In the genomic region with DNA sequence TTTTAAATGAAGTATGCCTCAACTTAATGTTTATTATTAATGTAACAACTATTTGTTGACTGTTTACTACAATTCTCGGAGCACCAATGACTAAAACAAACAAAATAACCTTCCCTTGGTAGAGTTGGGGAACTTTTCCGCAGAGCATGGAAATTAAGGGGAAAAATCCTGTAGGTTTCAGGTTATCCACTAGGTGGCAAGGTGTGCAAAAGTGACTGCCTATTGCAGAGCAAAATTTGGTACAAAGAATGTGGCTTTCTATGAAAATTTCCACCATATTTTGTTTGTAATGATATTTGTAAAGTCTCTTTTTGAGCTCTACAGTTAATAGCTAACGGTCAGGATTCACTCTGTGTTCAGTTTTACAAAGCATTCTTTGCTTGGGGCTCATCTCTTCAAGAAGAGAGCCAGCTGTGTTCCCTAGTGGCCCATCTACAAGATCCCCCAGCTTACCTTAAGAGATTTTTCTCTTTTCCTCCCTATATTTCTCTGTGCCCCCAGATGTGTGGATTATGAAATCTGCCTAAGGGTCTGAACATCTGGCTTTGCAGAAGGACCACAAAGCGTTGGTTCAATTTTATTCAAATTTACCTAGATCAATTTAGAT, we compare ENCODE assay signal across 9 cellular contexts.
A peak's percentile ranks its signal among the peaks of the same experiment; 100 is the strongest.
DNase-seq lines count a peak whose midpoint lies in the region; ATAC-seq, FAIRE-seq and TF ChIP-seq lines count a peak whose summit lies in the region.
"Had no signal": no experiment of that assay in that cellular context is flagged by ENCODE, and none has a peak within 500 bp of the region (broad histone marks: within the 10 kb centered on the region; RNA-seq: fewer than 3 reads in every experiment).

No MANE protein-coding gene starts in this region.

- H2BK12ac ChIP-seq in mesenchymal stem cell (ENCODE audit: low read length in 2 of 2): no peak overlapping the region

- H3K14ac ChIP-seq in mesenchymal stem cell (ENCODE audit: low read length in 2 of 2): no peak overlapping the region

- H2AFZ ChIP-seq in astrocyte (ENCODE audit: low read depth, low read length): no peak overlapping the region
- no peak overlapping the region for H2AFZ ChIP-seq in mesenchymal stem cell (ENCODE audit: low read depth, low read length)

- H3K79me1 ChIP-seq in mesenchymal stem cell (replicated peaks; ENCODE audit: low read length, poor library complexity, severe bottlenecking): no peaks in the 10 kb centered on the region

- H3K9me3 ChIP-seq in astrocyte (ENCODE audit: insufficient read depth, low read depth, low read length): no peaks in the 10 kb centered on the region
- H3K9me3 ChIP-seq in mesenchymal stem cell (ENCODE audit: control insufficient read depth, low read length): no peaks in the 10 kb centered on the region

- no peak overlapping the region for H3K18ac ChIP-seq in mesenchymal stem cell (ENCODE audit: low read depth in 1 of 2, low read length in 2 of 2)

- ATAC-seq in GM21367 (IDR thresholded peaks at IDR 0.05; ENCODE audit: unreplicated experiment) (peak; percentile 77), HG03565 (IDR thresholded peaks at IDR 0.05; ENCODE audit: unreplicated experiment) (peak; percentile 73)

- H3K9ac ChIP-seq in astrocyte (ENCODE audit: low read length) (no peak overlapping the region), mesenchymal stem cell (ENCODE audit: low read length) (no peak overlapping the region)

- H3K4me1 Mint-ChIP-seq in astrocyte (ENCODE audit: low read depth, unreplicated experiment): peaks cover 8% of the 10 kb centered on the region

- H3K79me2 ChIP-seq in astrocyte (ENCODE audit: insufficient read depth, low read length): no peaks in the 10 kb centered on the region

- no peak overlapping the region for H2BK15ac ChIP-seq in mesenchymal stem cell (ENCODE audit: low read depth, poor library complexity, severe bottlenecking)

- H4K20me1 ChIP-seq in astrocyte (ENCODE audit: insufficient read depth, low read length): no peaks in the 10 kb centered on the region

- FAIRE-seq in astrocyte (lab: Jason Lieb, UNC): no peak

- H2BK120ac ChIP-seq in mesenchymal stem cell (ENCODE audit: low read depth, low read length): no peak overlapping the region

- peaks cover 36% of the 10 kb centered on the region for H3K27me3 ChIP-seq in astrocyte (ENCODE audit: insufficient read depth, low read length)
- H3K27me3 ChIP-seq in mesenchymal stem cell (ENCODE audit: control insufficient read depth in 1 of 2, insufficient read depth in 1 of 2, low read length in 2 of 2): peaks cover 6% of the 10 kb centered on the region in 2 experiments

- H3K4me1 ChIP-seq in astrocyte (ENCODE audit: insufficient read depth, low read length) (peaks cover 8% of the 10 kb centered on the region), mesenchymal stem cell (ENCODE audit: control insufficient read depth, insufficient read depth, low read depth, low read length) (peaks cover 14% of the 10 kb centered on the region)

- TF ChIP-seq CTCF in astrocyte (IDR thresholded peaks at IDR 0.05; ENCODE audit: insufficient read depth, low read depth, low read length): peak; percentile 72

- no peaks in the 10 kb centered on the region for H3K9me3 Mint-ChIP-seq in astrocyte (ENCODE audit: unreplicated experiment)
- H3K9me3 Mint-ChIP-seq: activated naive CD4-positive, alpha-beta T cell treated with anti-CD3 and anti-CD28 coated beads, Interleukin-2, amount 50 U/mL, for 72 hours had no signal

- WGBS in mesenchymal stem cell: 67% methylated on average over 2 of the region's 4 CpGs

- H2BK5ac ChIP-seq in mesenchymal stem cell (ENCODE audit: low read depth, low read length, poor library complexity, severe bottlenecking): no peak overlapping the region

- H3K4me3 ChIP-seq in astrocyte (ENCODE audit: insufficient read depth, low read depth, low read length) (no peak overlapping the region), mesenchymal stem cell (ENCODE audit: insufficient read depth in 1 of 2, low read depth in 1 of 2, low read length in 2 of 2) (no peak overlapping the region)

- peaks cover 33% of the 10 kb centered on the region for H3K27me3 Mint-ChIP-seq in astrocyte (ENCODE audit: low read depth, unreplicated experiment)

- no peaks in the 10 kb centered on the region for H3K36me3 Mint-ChIP-seq in astrocyte (ENCODE audit: low read depth, unreplicated experiment)

- no peak overlapping the region for H4K8ac ChIP-seq in mesenchymal stem cell (ENCODE audit: low read length)

- H3K4me2 ChIP-seq in astrocyte (ENCODE audit: low read length) (no peak overlapping the region), mesenchymal stem cell (ENCODE audit: low read length, poor library complexity, severe bottlenecking) (no peak overlapping the region)

- H3K27ac ChIP-seq in astrocyte (ENCODE audit: low read depth, low read length): no peak overlapping the region
- no peak overlapping the region for H3K27ac ChIP-seq in mesenchymal stem cell (ENCODE audit: low read length, poor library complexity, severe bottlenecking)

- H4K91ac ChIP-seq in mesenchymal stem cell (ENCODE audit: low read length): no peak overlapping the region

- peak; percentile 44 for DNase-seq in NCI-H748 (lab: John Stamatoyannopoulos, UW; ENCODE audit: unreplicated experiment)
- DNase-seq in NCI-H748 treated with DMSO at 0.1 percent for 48 hours (lab: John Stamatoyannopoulos, UW): no peak
- DNase-seq in astrocyte (ENCODE audit: low read depth): no peak
- DNase-seq in mesenchymal stem cell: peak; percentile 43
- DNase-seq in C1 segment of cervical spinal cord (lab: John Stamatoyannopoulos, UW): no peak
- DNase-seq in NCI-H187 treated with DMSO at 0.1 percent for 48 hours (lab: John Stamatoyannopoulos, UW): no peak

- H3K36me3 ChIP-seq in astrocyte (ENCODE audit: insufficient read depth, low read length) (no peaks in the 10 kb centered on the region), mesenchymal stem cell (ENCODE audit: control insufficient read depth in 1 of 2, insufficient read depth in 2 of 2, low read depth in 1 of 2, low read length in 2 of 2) (no peaks in the 10 kb centered on the region)

- H3K27ac Mint-ChIP-seq in astrocyte (ENCODE audit: unreplicated experiment): no peak overlapping the region
- H3K27ac Mint-ChIP-seq: activated naive CD4-positive, alpha-beta T cell treated with anti-CD3 and anti-CD28 coated beads, Interleukin-2, amount 50 U/mL, for 72 hours had no signal

- no peak overlapping the region for H3K4ac ChIP-seq in mesenchymal stem cell (ENCODE audit: low read depth in 1 of 2, low read length in 2 of 2)

- no peak overlapping the region for H2AK5ac ChIP-seq in mesenchymal stem cell (ENCODE audit: low read length, severe bottlenecking)

- H3K4me3 Mint-ChIP-seq in astrocyte (ENCODE audit: unreplicated experiment): no peak overlapping the region

- H3K23ac ChIP-seq in mesenchymal stem cell (ENCODE audit: low read length in 2 of 2): no peak overlapping the region

Comparison
In these comparisons a context has a peak if more than half of its experiments do, and no peak if none do; other contexts are left out.
1. DNase-seq: peak in NCI-H748 (single experiment) and mesenchymal stem cell (single experiment); none in NCI-H748 treated with DMSO at 0.1 percent for 48 hours (single experiment), astrocyte (single experiment), C1 segment of cervical spinal cord (0 of 14) and NCI-H187 treated with DMSO at 0.1 percent for 48 hours (single experiment).